Comparison of ENCODE assay signal across 20 cellular contexts in genomic region chr18:37124511-37124910, GRCh38.
A peak's percentile ranks its signal among the peaks of the same experiment; 100 is the strongest.
DNase-seq lines count a peak whose midpoint lies in the region; ATAC-seq and TF ChIP-seq lines count a peak whose summit lies in the region.
"Had no signal": no experiment of that assay in that cellular context is flagged by ENCODE, and none has a peak within 500 bp of the region (broad histone marks: within the 10 kb centered on the region; RNA-seq: fewer than 3 reads in every experiment).

No MANE protein-coding gene starts in this region.

- no peaks in the 10 kb centered on the region for H3K27me3 Mint-ChIP-seq in activated T-cell treated with anti-CD3 and anti-CD28 coated beads, Interleukin-2, amount 50 U/mL, for 4 hours (ENCODE audit: low read depth)

- no peak for TF ChIP-seq CTCF in mammary epithelial cell (conservative IDR thresholded peaks at IDR 0.05 in 1 of 2, IDR thresholded peaks at IDR 0.05 in 1 of 2; ENCODE audit: extremely low read depth in 1 of 2, insufficient read depth in 1 of 2, low read depth in 1 of 2, low read length in 2 of 2)

- no peak overlapping the region for H3K9ac ChIP-seq in mammary epithelial cell (ENCODE audit: insufficient read depth, low read length)

- H3K36me3 Mint-ChIP-seq in activated T-cell treated with anti-CD3 and anti-CD28 coated beads, Interleukin-2, amount 50 U/mL, for 4 hours (ENCODE audit: insufficient read depth) = no peaks in the 10 kb centered on the region
- H3K36me3 Mint-ChIP-seq: mesothelial cell of epicardium had no signal

- H3K4me1 ChIP-seq in mammary epithelial cell (ENCODE audit: insufficient read depth, low read length) = peaks cover 16% of the 10 kb centered on the region
- H3K4me1 ChIP-seq: prostate gland, spleen, vagina had no signal

- dilution Hi-C loops in mammary epithelial cell (cut with HindIII; ENCODE audit: low sequenced_read_pairs) = no loop called here

- intact Hi-C loops in mammary epithelial cell (cut with micrococcal nuclease) = no loop called here

- no peak overlapping the region for H3K4me3 Mint-ChIP-seq in activated T-cell treated with anti-CD3 and anti-CD28 coated beads, Interleukin-2, amount 50 U/mL, for 4 hours
- H3K4me3 Mint-ChIP-seq: mesothelial cell of epicardium, neural crest cell had no signal

- CTCF ChIA-PET in mammary epithelial cell (lab: Charles Lee; ENCODE audit: low non-redundant PET) = interaction anchor here (0.6 kb wide), 1 partner anchor 219 kb away, joined by 4 read pairs; no protein-coding TSS in a partner anchor

- peak overlapping the region; percentile 67 for H3K4me2 ChIP-seq in mammary epithelial cell (ENCODE audit: insufficient read depth, low read depth, low read length)

- peak overlapping the region; percentile 58 for H2AFZ ChIP-seq in mammary epithelial cell (ENCODE audit: low read depth, low read length)

- ATAC-seq in GM18498 (IDR thresholded peaks at IDR 0.05; ENCODE audit: unreplicated experiment) (peak; percentile 67), HG03565 (IDR thresholded peaks at IDR 0.05; ENCODE audit: unreplicated experiment) (peak; percentile 49), HG03457 (IDR thresholded peaks at IDR 0.05; ENCODE audit: unreplicated experiment) (no peak)
- ATAC-seq in activated T-cell treated with anti-CD3 and anti-CD28 coated beads, Interleukin-2, amount 50 U/mL, for 4 hours = no peak
- ATAC-seq: left cardiac atrium, Panc1, SK-N-SH treated with all-trans-retinoic acid at 6 μM for 48 hours had no signal

- H3K9me3 ChIP-seq in mammary epithelial cell (replicated peaks; ENCODE audit: insufficient read depth, low read length) = no peaks in the 10 kb centered on the region
- H3K9me3 ChIP-seq: prostate gland, vagina had no signal

- in situ Hi-C loops in mammary epithelial cell (cut with MboI; ENCODE audit: low sequenced_read_pairs in 2 of 2) = no loop called here

- DNase-seq in mammary epithelial cell (peak; percentile 57), non-pigmented ciliary epithelial cell (ENCODE audit: low read depth) (peak; percentile 56), NCI-H146 (lab: John Stamatoyannopoulos, UW) (no peak)
- DNase-seq in activated T-cell treated with anti-CD3 and anti-CD28 coated beads, Interleukin-2, amount 50 U/mL, for 4 hours = no peak
- DNase-seq: activated CD4-positive, alpha-beta T cell treated with anti-CD3 and anti-CD28 coated beads for 4 hours; activated effector memory CD4-positive, alpha-beta T cell treated with anti-CD3 and anti-CD28 coated beads, Interleukin-2, amount 50 U/mL, for 16 hours; amniotic stem cell; left cardiac atrium; NCI-H2171 treated with DMSO at 0.1 percent for 48 hours; spleen; stimulated activated CD8-positive, alpha-beta memory T cell treated with anti-CD3 and anti-CD28 coated beads, Interleukin-4, amount 100 ng/mL, for 48 hours had no signal

- no peaks in the 10 kb centered on the region for H3K36me3 ChIP-seq in mammary epithelial cell (ENCODE audit: insufficient read depth, low read length)
- H3K36me3 ChIP-seq: prostate gland, spleen, vagina had no signal

- no peaks in the 10 kb centered on the region for H4K20me1 ChIP-seq in mammary epithelial cell (ENCODE audit: insufficient read depth, low read length)

- no peak overlapping the region for H3K27ac ChIP-seq in mammary epithelial cell (ENCODE audit: insufficient read depth, low read depth, low read length)
- H3K27ac ChIP-seq: prostate gland, spleen, vagina had no signal

- no peak overlapping the region for H3K4me3 ChIP-seq in mammary epithelial cell (replicated peaks in 1 of 3; ENCODE audit: insufficient read depth in 1 of 3, low read depth in 2 of 3, low read length in 3 of 3)
- H3K4me3 ChIP-seq: prostate gland, spleen, vagina had no signal

- BruUV-seq in mammary epithelial cell (replicated peaks; lab: Mats Ljungman, UMichigan) = no TSS peak

- H3K79me2 ChIP-seq in mammary epithelial cell (ENCODE audit: insufficient read depth, low read length) = no peaks in the 10 kb centered on the region

- H3K27me3 ChIP-seq in mammary epithelial cell (ENCODE audit: insufficient read depth, low read length) = no peaks in the 10 kb centered on the region
- H3K27me3 ChIP-seq: spleen, vagina had no signal

- 6% methylated on average over 2 of the region's 2 CpGs for WGBS in mammary epithelial cell (ENCODE audit: low coverage, missing lambda C conversion rate)

- H3K9me3 Mint-ChIP-seq in activated T-cell treated with anti-CD3 and anti-CD28 coated beads, Interleukin-2, amount 50 U/mL, for 4 hours = no peaks in the 10 kb centered on the region
- H3K9me3 Mint-ChIP-seq: mesothelial cell of epicardium, neural crest cell had no signal

- no peaks in the 10 kb centered on the region for H3K4me1 Mint-ChIP-seq in activated T-cell treated with anti-CD3 and anti-CD28 coated beads, Interleukin-2, amount 50 U/mL, for 4 hours (ENCODE audit: low read depth)
- H3K4me1 Mint-ChIP-seq: neural crest cell had no signal

Comparison
In these comparisons a context has a peak if more than half of its experiments do, and no peak if none do; other contexts are left out.
1. ATAC-seq: peak in GM18498 (single experiment) and HG03565 (single experiment); none in HG03457 (single experiment) and activated T-cell treated with anti-CD3 and anti-CD28 coated beads, Interleukin-2, amount 50 U/mL, for 4 hours (0 of 2).
2. DNase-seq: peak in mammary epithelial cell (single experiment) and non-pigmented ciliary epithelial cell (single experiment); none in activated T-cell treated with anti-CD3 and anti-CD28 coated beads, Interleukin-2, amount 50 U/mL, for 4 hours (single experiment) and NCI-H146 (single experiment).